6 cellular contexts compared by ENCODE assay signal in genomic region chr2:130571929-130572328, GRCh38. TPM values are rescaled to one million over a fixed set of nuclear protein-coding genes. Genes with fewer than 3 reads are reported as not detected.
"Had no signal": no experiment of that assay in that cellular context is flagged by ENCODE, and none has a peak within 500 bp of the region (broad histone marks: within the 10 kb centered on the region; RNA-seq: fewer than 3 reads in every experiment).

No MANE protein-coding gene starts in this region.

RNA-seq across cellular contexts. Expression of gene CFC1, which starts 27.4 kb away (rescaled TPM):
- total RNA-seq: HepG2, HT-29, HT1080, IMR-90, K562 had no signal
- polyA plus RNA-seq: HepG2, IgD-negative memory B cell, IMR-90, K562 had no signal

RNA-seq across cellular contexts. Expression of gene POTEJ, which starts 39.3 kb away (rescaled TPM):
- total RNA-seq: HT-29, HT1080, IMR-90, K562 had no signal
- polyA plus RNA-seq: HepG2, IgD-negative memory B cell, IMR-90, K562 had no signal

RNA-seq across cellular contexts. Expression of gene CFC1B, which starts 50.9 kb away (rescaled TPM):
- total RNA-seq: HepG2, HT-29, HT1080, IMR-90, K562 had no signal
- polyA plus RNA-seq: HepG2, IgD-negative memory B cell, IMR-90, K562 had no signal
